ENCODE assay signal across 8 cellular contexts in the genomic region with DNA sequence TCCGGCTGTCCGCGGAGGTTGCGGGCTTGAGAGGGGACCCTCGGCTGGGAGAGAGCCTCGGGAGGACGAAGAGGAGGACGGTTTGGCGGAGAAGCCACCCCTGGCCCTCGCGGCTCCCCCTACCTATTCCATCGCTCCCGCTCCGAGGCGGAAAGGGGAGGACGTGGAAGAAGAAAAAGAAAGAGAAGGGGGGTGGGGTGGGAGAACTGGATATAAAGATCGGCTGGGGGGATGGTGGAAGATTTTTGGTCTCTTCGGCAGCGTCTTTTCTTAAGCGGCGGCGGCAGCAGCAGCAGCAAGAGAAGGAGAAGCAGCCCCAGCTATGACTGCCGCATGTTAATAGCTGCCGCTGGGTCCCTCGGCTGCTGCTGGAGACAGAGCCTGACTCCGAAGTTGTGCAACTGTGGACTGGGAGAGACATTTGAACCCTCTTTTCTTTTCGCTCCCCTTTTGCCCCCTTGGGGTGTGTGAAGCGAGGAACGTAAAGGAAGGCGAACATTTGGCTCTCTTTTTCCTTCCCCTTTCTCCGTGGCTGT. TPM values are rescaled to one million over a fixed set of nuclear protein-coding genes. Genes with fewer than 3 reads are reported as not detected.
A peak's percentile ranks its signal among the peaks of the same experiment; 100 is the strongest.
DNase-seq lines count a peak whose midpoint lies in the region; ATAC-seq and TF ChIP-seq lines count a peak whose summit lies in the region.

No MANE protein-coding gene starts in this region.

- peak overlapping the region; percentile 69 for H3K4me3 ChIP-seq in HUES48 (ENCODE audit: low read depth, low read length)
- peak overlapping the region; percentile 69 for H3K4me3 ChIP-seq in adipocyte (ENCODE audit: low read length)
- H3K4me3 ChIP-seq in hepatocyte = peak overlapping the region; percentile 92

- no peak for TF ChIP-seq CTCF in hepatocyte (IDR thresholded peaks at IDR 0.05; ENCODE audit: poor library complexity)

- H3K9me2 ChIP-seq in hepatocyte (replicated peaks; ENCODE audit: insufficient read depth) = no peaks in the 10 kb centered on the region

- H3K9me3 ChIP-seq in HUES48 (ENCODE audit: control insufficient read depth, insufficient read depth, low read length) (no peaks in the 10 kb centered on the region), adipocyte (ENCODE audit: control insufficient read depth, low read length) (no peaks in the 10 kb centered on the region), hepatocyte (ENCODE audit: low read depth) (no peaks in the 10 kb centered on the region)

- peaks cover 46% of the 10 kb centered on the region for H3K79me2 ChIP-seq in hepatocyte

- H3K9ac ChIP-seq in HUES48 (ENCODE audit: low read depth, low read length) (peak overlapping the region; percentile 57; the same call in 1 of the 2 replicates), adipocyte (ENCODE audit: low read length) (no peak overlapping the region)

- peak overlapping the region; percentile 87 for H2AFZ ChIP-seq in hepatocyte

- H3K27me3 ChIP-seq in HUES48 (ENCODE audit: control insufficient read depth, insufficient read depth, low read length) = peaks cover 62% of the 10 kb centered on the region
- H3K27me3 ChIP-seq in adipocyte (replicated peaks; ENCODE audit: control insufficient read depth, insufficient read depth, low read length) = peaks cover 35% of the 10 kb centered on the region
- peaks cover 40% of the 10 kb centered on the region for H3K27me3 ChIP-seq in hepatocyte

- peaks cover 9% of the 10 kb centered on the region for H4K20me1 ChIP-seq in hepatocyte (ENCODE audit: insufficient read depth, poor library complexity, severe bottlenecking)

- intact Hi-C loops in sciatic nerve (cut with DNase I) = no loop called here

- peak overlapping the region; percentile 87 for H3K4me2 ChIP-seq in hepatocyte

- DNase-seq in adipocyte (ENCODE audit: low read depth) = peak; percentile 67
- DNase-seq in hepatocyte (ENCODE audit: low spot score) = peak; percentile 53
- DNase-seq in sciatic nerve (ENCODE audit: low spot score) = no peak
- no peak for DNase-seq in NK-92 (lab: John Stamatoyannopoulos, UW; ENCODE audit: unreplicated experiment)
- DNase-seq in DMS79 treated with DMSO at 0.1 percent for 48 hours (lab: John Stamatoyannopoulos, UW) = no peak
- no peak for DNase-seq in T-helper 1 cell

- 2% methylated on average over 28 of the region's 31 CpGs for WGBS in hepatocyte (ENCODE audit: low lambda C conversion rate, missing lambda C conversion rate)

- ATAC-seq in sciatic nerve (peak; percentile 56), GM21360 (IDR thresholded peaks at IDR 0.05; ENCODE audit: unreplicated experiment) (no peak)

- H3K27ac ChIP-seq in HUES48 (ENCODE audit: low read depth, low read length) (no peak overlapping the region), hepatocyte (peak overlapping the region; percentile 77)

- peaks cover 30% of the 10 kb centered on the region for H3K4me1 ChIP-seq in HUES48 (ENCODE audit: control insufficient read depth, insufficient read depth, low read length)
- H3K4me1 ChIP-seq in adipocyte (ENCODE audit: control insufficient read depth, insufficient read depth, low read length) = peaks cover 3% of the 10 kb centered on the region
- H3K4me1 ChIP-seq in hepatocyte (ENCODE audit: insufficient read depth) = no peaks in the 10 kb centered on the region

- no peaks in the 10 kb centered on the region for H3K36me3 ChIP-seq in HUES48 (ENCODE audit: control insufficient read depth, insufficient read depth, low read length)
- no peaks in the 10 kb centered on the region for H3K36me3 ChIP-seq in adipocyte (ENCODE audit: control insufficient read depth, insufficient read depth, low read length, severe bottlenecking)
- no peaks in the 10 kb centered on the region for H3K36me3 ChIP-seq in hepatocyte (replicated peaks; ENCODE audit: insufficient read depth, low read depth)

RNA-seq across cellular contexts. Expression of gene ADGRL3, which starts 0.9 kb away (rescaled TPM):
- total RNA-seq in hepatocyte = 21.2 and 22.7 TPM in 2 replicates
- polyA plus RNA-seq in hepatocyte = 3.9 and 4.4 TPM in 2 replicates
- 45.9 TPM for total RNA-seq in sciatic nerve

Comparison
In these comparisons a context has a peak if more than half of its experiments do, and no peak if none do; other contexts are left out.
1. DNase-seq: peak in adipocyte (single experiment) and hepatocyte (single experiment); none in sciatic nerve (single experiment), NK-92 (single experiment), DMS79 treated with DMSO at 0.1 percent for 48 hours (single experiment) and T-helper 1 cell (0 of 5).
2. Peak in every context shown above with its lines, with median percentiles within 50 percentile points of each other: H3K4me3 ChIP-seq.